Comparison of ENCODE assay signal across 11 cellular contexts in the genomic region with DNA sequence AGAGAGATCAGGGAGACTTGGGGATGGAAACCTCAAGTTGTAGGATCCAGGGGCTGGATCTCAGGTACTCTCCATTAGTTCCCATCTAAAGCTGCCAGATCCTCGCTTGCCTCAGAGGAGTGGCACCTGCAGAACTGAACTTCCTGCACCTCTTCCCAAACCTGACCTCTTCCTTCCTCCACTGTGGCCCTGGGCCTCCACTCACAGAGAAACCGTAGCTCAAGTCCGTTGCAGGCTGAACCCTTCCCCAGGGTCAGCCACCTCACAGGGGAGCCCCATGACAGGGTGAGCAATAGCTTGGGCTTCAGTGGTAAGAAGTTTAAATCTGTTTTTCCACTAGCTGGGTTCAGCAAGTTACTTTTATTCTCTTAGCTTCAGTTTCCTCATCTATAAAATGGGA. TPM values are rescaled to one million over a fixed set of nuclear protein-coding genes. Genes with fewer than 3 reads are reported as not detected.
DNase-seq lines count a peak whose midpoint lies in the region; ATAC-seq and TF ChIP-seq lines count a peak whose summit lies in the region.
"Had no signal": no experiment of that assay in that cellular context is flagged by ENCODE, and none has a peak within 500 bp of the region (broad histone marks: within the 10 kb centered on the region; RNA-seq: fewer than 3 reads in every experiment).

No MANE protein-coding gene starts in this region.

- H3K4me1 Mint-ChIP-seq in MCF 10A (ENCODE audit: insufficient read depth, unreplicated experiment): peaks cover 40% of the 10 kb centered on the region

- intact Hi-C loops in mammary epithelial cell (cut with micrococcal nuclease) (no loop called here), MCF 10A (cut with micrococcal nuclease) (no loop called here), right cardiac atrium (cut with DNase I) (no loop called here), sigmoid colon (cut with DNase I) (no loop called here)

- TF ChIP-seq CTCF in mammary epithelial cell (conservative IDR thresholded peaks at IDR 0.05 in 1 of 2, IDR thresholded peaks at IDR 0.05 in 1 of 2; ENCODE audit: extremely low read depth in 1 of 2, insufficient read depth in 1 of 2, low read depth in 1 of 2, low read length in 2 of 2) (no peak), MCF 10A (IDR thresholded peaks at IDR 0.05; ENCODE audit: unreplicated experiment) (no peak), thoracic aorta (IDR thresholded peaks at IDR 0.05) (no peak), sigmoid colon (IDR thresholded peaks at IDR 0.05) (no peak)

- ATAC-seq in right cardiac atrium: no peak
- no peak for ATAC-seq in thoracic aorta (ENCODE audit: insufficient number of reproducible peaks, low FRiP score, low read depth)

- no peak overlapping the region for H3K4me2 ChIP-seq in mammary epithelial cell (ENCODE audit: insufficient read depth, low read depth, low read length)

- no peaks in the 10 kb centered on the region for H3K36me3 ChIP-seq in mammary epithelial cell (ENCODE audit: insufficient read depth, low read length)
- H3K36me3 ChIP-seq in thoracic aorta: no peaks in the 10 kb centered on the region
- no peaks in the 10 kb centered on the region for H3K36me3 ChIP-seq in sigmoid colon

- no peak overlapping the region for H3K4me3 Mint-ChIP-seq in MCF 10A (ENCODE audit: unreplicated experiment)

- H3K36me3 Mint-ChIP-seq in MCF 10A (ENCODE audit: insufficient read depth, unreplicated experiment): peaks cover 14% of the 10 kb centered on the region

- 100% methylated on average over 3 of the region's 3 CpGs for WGBS in mammary epithelial cell (ENCODE audit: low coverage, missing lambda C conversion rate)
- 58% methylated on average over 3 of the region's 3 CpGs for WGBS in right cardiac atrium
- WGBS in sigmoid colon, 2 donors: 60 to 82% methylated on average over 3 of the region's 3 CpGs

- H3K9me3 ChIP-seq in mammary epithelial cell (replicated peaks; ENCODE audit: insufficient read depth, low read length) (no peaks in the 10 kb centered on the region), right cardiac atrium (ENCODE audit: control insufficient read depth, low read length) (no peaks in the 10 kb centered on the region), thoracic aorta (no peaks in the 10 kb centered on the region), sigmoid colon (no peaks in the 10 kb centered on the region)

- H3K27me3 Mint-ChIP-seq in MCF 10A (ENCODE audit: insufficient read depth, unreplicated experiment): no peaks in the 10 kb centered on the region

- TF ChIP-seq EP300 in sigmoid colon (IDR thresholded peaks at IDR 0.05): no peak

- no peaks in the 10 kb centered on the region for H4K20me1 ChIP-seq in mammary epithelial cell (ENCODE audit: insufficient read depth, low read length)

- CTCF ChIA-PET in mammary epithelial cell (lab: Charles Lee; ENCODE audit: low non-redundant PET): no interaction called here
- CTCF ChIA-PET in MCF 10A (lab: Yijun Ruan, JAX): interaction anchor here (0.5 to 1.9 kb wide), 10 partner anchors 18 to 795 kb away, joined by 3 to 10 read pairs (median 6); no protein-coding TSS in a partner anchor

- no peaks in the 10 kb centered on the region for H3K9me3 Mint-ChIP-seq in MCF 10A (ENCODE audit: unreplicated experiment)

- POLR2A ChIA-PET in MCF 10A (lab: Yijun Ruan, JAX): interaction anchor here (1.2 kb wide), 1 partner anchor 13 kb away, joined by 3 read pairs; a partner anchor contains a TSS

- DNase-seq in mammary epithelial cell: no peak
- DNase-seq in MCF 10A (ENCODE audit: unreplicated experiment): no peak
- DNase-seq in UCSD-AML1 (lab: John Stamatoyannopoulos, UW; ENCODE audit: unreplicated experiment): peak; percentile 59
- no peak for DNase-seq in right cardiac atrium
- no peak for DNase-seq in thoracic aorta (ENCODE audit: low spot score)
- no peak for DNase-seq in G401 (ENCODE audit: low spot score)
- DNase-seq in NCI-H748 treated with DMSO at 0.1 percent for 48 hours (lab: John Stamatoyannopoulos, UW): no peak
- DNase-seq in sigmoid colon: no peak

- H2AFZ ChIP-seq in mammary epithelial cell (ENCODE audit: low read depth, low read length): no peak overlapping the region

- H3K79me2 ChIP-seq in mammary epithelial cell (ENCODE audit: insufficient read depth, low read length): no peaks in the 10 kb centered on the region

- dilution Hi-C loops in mammary epithelial cell (cut with HindIII; ENCODE audit: low sequenced_read_pairs): no loop called here

- no peak overlapping the region for H3K9ac ChIP-seq in mammary epithelial cell (ENCODE audit: insufficient read depth, low read length)

- no peak for TF ChIP-seq POLR2A in sigmoid colon (IDR thresholded peaks at IDR 0.05)

- no peaks in the 10 kb centered on the region for H3K27me3 ChIP-seq in mammary epithelial cell (ENCODE audit: insufficient read depth, low read length)
- H3K27me3 ChIP-seq in right cardiac atrium (ENCODE audit: control insufficient read depth, insufficient read depth): no peaks in the 10 kb centered on the region
- H3K27me3 ChIP-seq in thoracic aorta (replicated peaks; ENCODE audit: insufficient read depth): no peaks in the 10 kb centered on the region
- no peaks in the 10 kb centered on the region for H3K27me3 ChIP-seq in sigmoid colon

- H3K27ac ChIP-seq in mammary epithelial cell (ENCODE audit: insufficient read depth, low read depth, low read length) (peak overlapping the region; percentile 89), right cardiac atrium (ENCODE audit: low read length) (peak overlapping the region; percentile 23), thoracic aorta (peak overlapping the region; percentile 30 to 75), sigmoid colon (peak overlapping the region in 1 of 4 donors; percentile 47)

- in situ Hi-C loops in mammary epithelial cell (cut with MboI; ENCODE audit: low sequenced_read_pairs in 2 of 2) (no loop called here), G401 (cut with HindIII; ENCODE audit: low sequenced_read_pairs) (no loop called here)

- H3K4me3 ChIP-seq in mammary epithelial cell (replicated peaks in 1 of 3; ENCODE audit: insufficient read depth in 1 of 3, low read depth in 2 of 3, low read length in 3 of 3): no peak overlapping the region
- no peak overlapping the region for H3K4me3 ChIP-seq in right cardiac atrium (ENCODE audit: low read length)
- H3K4me3 ChIP-seq in thoracic aorta: no peak overlapping the region
- no peak overlapping the region for H3K4me3 ChIP-seq in sigmoid colon

- no TSS peak for BruUV-seq in mammary epithelial cell (replicated peaks; lab: Mats Ljungman, UMichigan)
- BruUV-seq in MCF 10A (replicated peaks; lab: Mats Ljungman, UMichigan): no TSS peak

- H3K4me1 ChIP-seq in mammary epithelial cell (ENCODE audit: insufficient read depth, low read length) (peaks cover 51% of the 10 kb centered on the region), right cardiac atrium (ENCODE audit: control insufficient read depth, insufficient read depth, low read length) (peaks cover 15% of the 10 kb centered on the region), thoracic aorta (ENCODE audit: control insufficient read depth in 1 of 2, low read depth in 2 of 2) (peaks cover 14 to 36% of the 10 kb centered on the region in 2 donors), sigmoid colon (peaks cover 0 to 11% (median 9%) of the 10 kb centered on the region in 4 donors)

- H3K27ac Mint-ChIP-seq in MCF 10A (ENCODE audit: low read depth, unreplicated experiment): no peak overlapping the region

RNA-seq across cellular contexts. Expression of a gene that starts 11.7 kb away (rescaled TPM):
- total RNA-seq in mammary epithelial cell (under 1 TPM in 1 of 2 donors, not detected in 1; 0.82 TPM), MCF 10A (2022) (0.32 and 0.40 TPM in 2 replicates), right cardiac atrium (1 to 10 TPM; 3.4 to 5.6 (median 3.9) TPM), thoracic aorta (1 to 10 TPM in 1 of 2 donors, under 1 TPM in 1; 0.95 to 2.1 TPM), sigmoid colon (1 to 10 TPM in 1 of 4 donors, under 1 TPM in 1, not detected in 2; 0.81 to 1.8 TPM)
- polyA plus RNA-seq in mammary epithelial cell (0.36 TPM), right cardiac atrium (9.4 TPM), sigmoid colon (1 to 10 TPM in 1 of 3 donors, under 1 TPM in 1, not detected in 1; 0.29 to 1.2 TPM)
- not detected for polyA minus RNA-seq in mammary epithelial cell
- not detected in 2 replicates for total RNA-seq in G401 (2014; rRNA removed; shearing (Covaris generic))

RNA-seq across cellular contexts. Expression of a gene that starts 13.6 kb away (rescaled TPM):
- 100 to 1,000 TPM; 178 to 454 TPM for total RNA-seq in mammary epithelial cell
- 748 TPM for polyA plus RNA-seq in mammary epithelial cell
- polyA minus RNA-seq in mammary epithelial cell: 594 TPM
- 464 and 483 TPM in 2 replicates for total RNA-seq in MCF 10A (2022)
- total RNA-seq in right cardiac atrium: 100 to 1,000 TPM; 117 to 253 (median 162) TPM
- polyA plus RNA-seq in right cardiac atrium: 186 TPM
- total RNA-seq in thoracic aorta: 100 to 1,000 TPM; 298 to 352 TPM
- total RNA-seq in G401 (2014; rRNA removed; shearing (Covaris generic)): 27.1 and 49.8 TPM in 2 replicates
- total RNA-seq in sigmoid colon: 100 to 1,000 TPM in 2 of 4 donors, 10 to 100 TPM in 2; 88.8 to 109 (median 99.0) TPM
- 100 to 1,000 TPM; 383 to 770 (median 531) TPM for polyA plus RNA-seq in sigmoid colon

RNA-seq across cellular contexts. Expression of a gene that starts 33.7 kb away (rescaled TPM):
- total RNA-seq in mammary epithelial cell: 10 to 100 TPM in 1 of 2 donors, 1 to 10 TPM in 1; 1.2 to 21.9 TPM
- 8.3 TPM for polyA plus RNA-seq in mammary epithelial cell
- 19.1 TPM for polyA minus RNA-seq in mammary epithelial cell
- 0.25 and 0.44 TPM in 2 replicates for total RNA-seq in MCF 10A (2022)
- 1 to 10 TPM in 3 of 4 donors, under 1 TPM in 1; 0.17 to 2.7 (median 2.3) TPM for total RNA-seq in right cardiac atrium
- polyA plus RNA-seq in right cardiac atrium: 1.3 TPM
- total RNA-seq in thoracic aorta: under 1 TPM in 1 of 2 donors, not detected in 1; 0.99 TPM
- total RNA-seq in G401 (2014; rRNA removed; shearing (Covaris generic)): not detected in 2 replicates
- under 1 TPM in 1 of 4 donors, not detected in 3; under 0.01 TPM for total RNA-seq in sigmoid colon
- polyA plus RNA-seq in sigmoid colon: 10 to 100 TPM in 2 of 3 donors, 1 to 10 TPM in 1; 6.9 to 16.3 (median 11.4) TPM
- polyA plus RNA-seq: BJ had no signal

RNA-seq across cellular contexts. Expression of a gene that starts 42.4 kb away (rescaled TPM):
- not detected for total RNA-seq in mammary epithelial cell
- 0.15 TPM for polyA plus RNA-seq in mammary epithelial cell
- polyA minus RNA-seq in mammary epithelial cell: not detected
- total RNA-seq in MCF 10A (2022): not detected in 2 replicates
- not detected for total RNA-seq in right cardiac atrium
- not detected for polyA plus RNA-seq in right cardiac atrium
- total RNA-seq in thoracic aorta: not detected
- not detected in 2 replicates for total RNA-seq in G401 (2014; rRNA removed; shearing (Covaris generic))
- not detected for total RNA-seq in sigmoid colon
- polyA plus RNA-seq in sigmoid colon: under 1 TPM in 1 of 3 donors, not detected in 2; 0.15 TPM
- total RNA-seq: frontal cortex, temporal lobe had no signal
- polyA plus RNA-seq: BJ had no signal

RNA-seq across cellular contexts. Expression of a gene that starts 49.2 kb away (rescaled TPM):
- total RNA-seq in mammary epithelial cell (not detected), MCF 10A (2022) (not detected in 2 replicates), right cardiac atrium (under 1 TPM in 2 of 4 donors, not detected in 2; 0.19 to 0.23 TPM), thoracic aorta (not detected), sigmoid colon (not detected)
- polyA plus RNA-seq in mammary epithelial cell (not detected), right cardiac atrium (0.07 TPM), sigmoid colon (under 1 TPM in 1 of 3 donors, not detected in 2; 0.10 TPM)
- not detected for polyA minus RNA-seq in mammary epithelial cell
- total RNA-seq in G401 (2014; rRNA removed; shearing (Covaris generic)): not detected in 2 replicates
- total RNA-seq: frontal cortex, temporal lobe had no signal
- polyA plus RNA-seq: BJ had no signal
